Comparison of ENCODE assay signal across 24 cellular contexts in genomic region chr5:59731829-59732228, GRCh38.
"Had no signal": no experiment of that assay in that cellular context is flagged by ENCODE, and none has a peak within 500 bp of the region (broad histone marks: within the 10 kb centered on the region; RNA-seq: fewer than 3 reads in every experiment).

No MANE protein-coding gene starts in this region.

- FAIRE-seq: endometrium, islet of Langerhans, keratinocyte had no signal

- H3K27me3 ChIP-seq: colonic mucosa, esophagus squamous epithelium, gastrocnemius medialis, heart right ventricle, left lung had no signal

- H3K4me1 ChIP-seq: colonic mucosa, esophagus squamous epithelium, gastrocnemius medialis, heart right ventricle, left lung, lower lobe of right lung had no signal

- H3K9me3 ChIP-seq: colonic mucosa, esophagus squamous epithelium, gastrocnemius medialis, heart right ventricle, left lung, lower lobe of right lung, mucosa of descending colon had no signal

- H3K27ac ChIP-seq: colonic mucosa, epithelial cell of prostate, esophagus squamous epithelium, gastrocnemius medialis, heart right ventricle, left lung, lower lobe of right lung had no signal

- H3K36me3 ChIP-seq: colonic mucosa, esophagus squamous epithelium, gastrocnemius medialis, heart right ventricle, left lung, lower lobe of right lung had no signal

- H3K4me3 ChIP-seq: colonic mucosa, esophagus squamous epithelium, gastrocnemius medialis, heart right ventricle, left lung, lower lobe of right lung, mucosa of descending colon had no signal

- ATAC-seq: effector memory CD8-positive, alpha-beta T cell; esophagus mucosa; gastrocnemius medialis; heart right ventricle; left cardiac atrium; left lung; left ventricle myocardium superior; lower lobe of right lung; mucosa of descending colon had no signal

- DNase-seq: colonic mucosa; cortex of kidney; effector CD8-positive, alpha-beta T cell; effector memory CD8-positive, alpha-beta T cell; endodermal cell; erythroblast; esophagus squamous epithelium; foreskin fibroblast; gastrocnemius medialis; glutamatergic neuron; head of caudate nucleus; heart right ventricle; hippocampal formation; left cardiac atrium; left lung; left ventricle myocardium superior; lower lobe of right lung; mesenchymal stem cell; mucosa of descending colon had no signal
